Comparison of ENCODE assay signal across 20 cellular contexts in genomic region chr15:43082509-43082908, GRCh38. TPM values are rescaled to one million over a fixed set of nuclear protein-coding genes. Genes with fewer than 3 reads are reported as not detected.
DNase-seq lines count a peak whose midpoint lies in the region; ATAC-seq and TF ChIP-seq lines count a peak whose summit lies in the region.
"Had no signal": no experiment of that assay in that cellular context is flagged by ENCODE, and none has a peak within 500 bp of the region (broad histone marks: within the 10 kb centered on the region; RNA-seq: fewer than 3 reads in every experiment).

No MANE protein-coding gene starts in this region.

- no peak overlapping the region for H3K27ac ChIP-seq in IMR-90 (ENCODE audit: insufficient read depth, low read length)
- H3K27ac ChIP-seq in Karpas-422 (ENCODE audit: low read length), result no peak overlapping the region
- no peak overlapping the region for H3K27ac ChIP-seq in aorta (ENCODE audit: low read depth in 1 of 2, low read length in 2 of 2)
- H3K27ac ChIP-seq: 22Rv1, BLaER1, C4-2B, GM23248 had no signal

- peak overlapping the region; percentile 6 for H3K27ac Mint-ChIP-seq in activated CD8-positive, alpha-beta T cell treated with anti-CD3 and anti-CD28 coated beads, Interleukin-2, amount 10 ng/mL, durations not matched to agents 7 days and 5 days
- H3K27ac Mint-ChIP-seq in activated CD8-positive, alpha-beta T cell treated with anti-CD3 and anti-CD28 coated beads for 36 hours, result no peak overlapping the region
- H3K27ac Mint-ChIP-seq in progenitor cell of endocrine pancreas, result peak overlapping the region; percentile 11
- no peak overlapping the region for H3K27ac Mint-ChIP-seq in osteocyte (ENCODE audit: unreplicated experiment)
- H3K27ac Mint-ChIP-seq: B cell; CD4-positive, CD25-positive, alpha-beta regulatory T cell; CD8-positive, alpha-beta T cell had no signal

- H3K27me3 ChIP-seq in IMR-90 (ENCODE audit: control insufficient read depth, insufficient read depth, low read length), result no peaks in the 10 kb centered on the region
- no peaks in the 10 kb centered on the region for H3K27me3 ChIP-seq in Karpas-422 (ENCODE audit: low read length)
- no peaks in the 10 kb centered on the region for H3K27me3 ChIP-seq in aorta (ENCODE audit: control insufficient read depth in 1 of 2, insufficient read depth in 2 of 2, low read length in 1 of 2)
- H3K27me3 ChIP-seq: BLaER1 had no signal

- no peaks in the 10 kb centered on the region for H3K9me3 Mint-ChIP-seq in activated CD8-positive, alpha-beta T cell treated with anti-CD3 and anti-CD28 coated beads, Interleukin-2, amount 10 ng/mL, durations not matched to agents 7 days and 5 days (ENCODE audit: insufficient read depth)
- H3K9me3 Mint-ChIP-seq in activated CD8-positive, alpha-beta T cell treated with anti-CD3 and anti-CD28 coated beads for 36 hours, result no peaks in the 10 kb centered on the region
- peaks cover 3% of the 10 kb centered on the region for H3K9me3 Mint-ChIP-seq in progenitor cell of endocrine pancreas (ENCODE audit: low read depth)
- no peaks in the 10 kb centered on the region for H3K9me3 Mint-ChIP-seq in osteocyte (ENCODE audit: unreplicated experiment)
- H3K9me3 Mint-ChIP-seq: CD4-positive, CD25-positive, alpha-beta regulatory T cell; CD8-positive, alpha-beta T cell had no signal

- H3K27me3 Mint-ChIP-seq in activated CD8-positive, alpha-beta T cell treated with anti-CD3 and anti-CD28 coated beads, Interleukin-2, amount 10 ng/mL, durations not matched to agents 7 days and 5 days (ENCODE audit: low read depth), result no peaks in the 10 kb centered on the region
- H3K27me3 Mint-ChIP-seq in activated CD8-positive, alpha-beta T cell treated with anti-CD3 and anti-CD28 coated beads for 36 hours, result no peaks in the 10 kb centered on the region
- no peaks in the 10 kb centered on the region for H3K27me3 Mint-ChIP-seq in progenitor cell of endocrine pancreas
- H3K27me3 Mint-ChIP-seq in osteocyte (ENCODE audit: unreplicated experiment), result no peaks in the 10 kb centered on the region
- H3K27me3 Mint-ChIP-seq: B cell; CD4-positive, CD25-positive, alpha-beta regulatory T cell had no signal

- no peaks in the 10 kb centered on the region for H3K9me2 ChIP-seq in Karpas-422 (replicated peaks; ENCODE audit: insufficient read depth, low read length)

- peaks cover 47% of the 10 kb centered on the region for H3K36me3 Mint-ChIP-seq in activated CD8-positive, alpha-beta T cell treated with anti-CD3 and anti-CD28 coated beads, Interleukin-2, amount 10 ng/mL, durations not matched to agents 7 days and 5 days (ENCODE audit: low read depth)
- peaks cover 42% of the 10 kb centered on the region for H3K36me3 Mint-ChIP-seq in activated CD8-positive, alpha-beta T cell treated with anti-CD3 and anti-CD28 coated beads for 36 hours (ENCODE audit: low read depth)
- peaks cover 27% of the 10 kb centered on the region for H3K36me3 Mint-ChIP-seq in progenitor cell of endocrine pancreas (ENCODE audit: insufficient read depth)
- peaks cover 42% of the 10 kb centered on the region for H3K36me3 Mint-ChIP-seq in osteocyte (ENCODE audit: unreplicated experiment)

- ATAC-seq in activated CD8-positive, alpha-beta T cell treated with anti-CD3 and anti-CD28 coated beads, Interleukin-2, amount 10 ng/mL, durations not matched to agents 7 days and 5 days, result no peak
- no peak for ATAC-seq in activated CD8-positive, alpha-beta T cell treated with anti-CD3 and anti-CD28 coated beads for 36 hours
- ATAC-seq in IMR-90 (ENCODE audit: low read depth), result no peak
- ATAC-seq in aorta (ENCODE audit: low FRiP score), result no peak
- ATAC-seq: CD8-positive, alpha-beta T cell had no signal

- no peak overlapping the region for H3K23ac ChIP-seq in IMR-90 (ENCODE audit: low read depth, low read length)

- H3K56ac ChIP-seq in IMR-90 (ENCODE audit: extremely low read depth, insufficient read depth, low read length), result no peak overlapping the region

- H3K79me1 ChIP-seq in IMR-90 (ENCODE audit: low read depth in 1 of 2, low read length in 2 of 2), result peaks cover 11 to 38% of the 10 kb centered on the region in 2 experiments

- H3K9ac ChIP-seq in IMR-90 (ENCODE audit: low read depth, low read length) (no peak overlapping the region), Karpas-422 (ENCODE audit: low read length) (no peak overlapping the region)
- H3K9ac ChIP-seq: BLaER1, GM23248 had no signal

- no peak overlapping the region for H3K18ac ChIP-seq in IMR-90 (ENCODE audit: low read depth, low read length)

- in situ Hi-C loops in IMR-90 (cut with MboI; ENCODE audit: low sequenced_read_pairs), result no loop called here

- H3K4me3 ChIP-seq in IMR-90 (ENCODE audit: insufficient read depth, low read depth, low read length) (no peak overlapping the region), choroid plexus epithelial cell (ENCODE audit: low read depth, low read length) (no peak overlapping the region), Karpas-422 (ENCODE audit: low read length) (no peak overlapping the region), aorta (ENCODE audit: low read length in 2 of 2) (no peak overlapping the region)
- H3K4me3 ChIP-seq: BLaER1, GM23248 had no signal

- H4K91ac ChIP-seq in IMR-90 (ENCODE audit: insufficient read depth, low read depth, low read length), result no peak overlapping the region

- H2AK5ac ChIP-seq in IMR-90 (ENCODE audit: low read depth, low read length), result no peak overlapping the region

- H3K4me2 ChIP-seq in IMR-90 (ENCODE audit: low read depth, low read length), result no peak overlapping the region
- no peak overlapping the region for H3K4me2 ChIP-seq in Karpas-422 (ENCODE audit: low read depth, low read length, poor library complexity, severe bottlenecking)
- H3K4me2 ChIP-seq: BLaER1 had no signal

- dilution Hi-C loops in IMR-90 (cut with HindIII; ENCODE audit: low sequenced_read_pairs, unreplicated experiment), result no loop called here

- H3K14ac ChIP-seq in IMR-90 (replicated peaks; ENCODE audit: low read depth, low read length), result no peak overlapping the region

- H3K4me3 Mint-ChIP-seq in activated CD8-positive, alpha-beta T cell treated with anti-CD3 and anti-CD28 coated beads, Interleukin-2, amount 10 ng/mL, durations not matched to agents 7 days and 5 days, result no peak overlapping the region
- no peak overlapping the region for H3K4me3 Mint-ChIP-seq in activated CD8-positive, alpha-beta T cell treated with anti-CD3 and anti-CD28 coated beads for 36 hours
- H3K4me3 Mint-ChIP-seq in progenitor cell of endocrine pancreas (ENCODE audit: low read depth) (no peak overlapping the region), osteocyte (ENCODE audit: unreplicated experiment) (no peak overlapping the region)
- H3K4me3 Mint-ChIP-seq: B cell; CD8-positive, alpha-beta T cell had no signal

- intact Hi-C loops in activated CD8-positive, alpha-beta T cell treated with anti-CD3 and anti-CD28 coated beads for 36 hours (cut with micrococcal nuclease), result no loop called here
- intact Hi-C loops in IMR-90 (cut with micrococcal nuclease), result no loop called here
- intact Hi-C loops in aorta (cut with DNase I), result no loop called here

- H3K4me1 Mint-ChIP-seq in activated CD8-positive, alpha-beta T cell treated with anti-CD3 and anti-CD28 coated beads, Interleukin-2, amount 10 ng/mL, durations not matched to agents 7 days and 5 days (ENCODE audit: low read depth), result peaks cover 6% of the 10 kb centered on the region
- peaks cover 26% of the 10 kb centered on the region for H3K4me1 Mint-ChIP-seq in activated CD8-positive, alpha-beta T cell treated with anti-CD3 and anti-CD28 coated beads for 36 hours (ENCODE audit: low read depth)
- H3K4me1 Mint-ChIP-seq in progenitor cell of endocrine pancreas (ENCODE audit: low read depth), result no peaks in the 10 kb centered on the region
- H3K4me1 Mint-ChIP-seq in osteocyte (ENCODE audit: unreplicated experiment), result peaks cover 12% of the 10 kb centered on the region

- H3K9me3 ChIP-seq in IMR-90 (ENCODE audit: control insufficient read depth, insufficient read depth, low read length), result no peaks in the 10 kb centered on the region
- no peaks in the 10 kb centered on the region for H3K9me3 ChIP-seq in Karpas-422 (ENCODE audit: low read length)
- no peaks in the 10 kb centered on the region for H3K9me3 ChIP-seq in aorta (ENCODE audit: control insufficient read depth, low read length)
- H3K9me3 ChIP-seq: BLaER1, Caco-2 had no signal

- H2AK9ac ChIP-seq in IMR-90 (replicated peaks; ENCODE audit: low read depth, low read length, poor library complexity), result no peak overlapping the region

- no CpG with 5 or more reads among the region's 1 CpG for WGBS in IMR-90 (ENCODE audit: extremely low coverage in 2 of 2, insufficient read length in 1 of 2), 2 experiments
- WGBS in aorta, 2 donors, result 85% methylated on average over 1 of the region's 1 CpG

- no peak overlapping the region for H2AFZ ChIP-seq in IMR-90 (replicated peaks; ENCODE audit: low read length, poor library complexity)
- no peak overlapping the region for H2AFZ ChIP-seq in Karpas-422 (ENCODE audit: low read length)
- H2AFZ ChIP-seq: GM23248 had no signal

- DNase-seq in activated CD8-positive, alpha-beta T cell treated with anti-CD3 and anti-CD28 coated beads, Interleukin-2, amount 10 ng/mL, durations not matched to agents 7 days and 5 days, result no peak
- DNase-seq in activated CD8-positive, alpha-beta T cell treated with anti-CD3 and anti-CD28 coated beads for 36 hours, result no peak
- no peak for DNase-seq in IMR-90
- peak; percentile 12 for DNase-seq in choroid plexus epithelial cell (ENCODE audit: low read depth)
- DNase-seq in progenitor cell of endocrine pancreas (ENCODE audit: low spot score, unreplicated experiment), result no peak
- no peak for DNase-seq in osteocyte (ENCODE audit: extremely low spot score, unreplicated experiment)
- DNase-seq in Karpas-422, result no peak
- no peak for DNase-seq in aorta
- DNase-seq: Caco-2; CD4-positive, CD25-positive, alpha-beta regulatory T cell; CD8-positive, alpha-beta T cell; DMS153; DND-41; GM23248; H7; HCEC 1CT had no signal

- no peak overlapping the region for H2BK120ac ChIP-seq in IMR-90 (ENCODE audit: low read depth, low read length)

- H2BK15ac ChIP-seq in IMR-90 (ENCODE audit: low read depth, low read length), result no peak overlapping the region

- no peak overlapping the region for H3K4ac ChIP-seq in IMR-90 (ENCODE audit: low read depth, low read length)

- H2BK5ac ChIP-seq in IMR-90 (ENCODE audit: low read depth, low read length, poor library complexity, severe bottlenecking), result no peak overlapping the region

- H4K20me1 ChIP-seq in IMR-90 (ENCODE audit: insufficient read depth, low read length) (no peaks in the 10 kb centered on the region), Karpas-422 (ENCODE audit: insufficient read depth, low read depth, low read length) (no peaks in the 10 kb centered on the region)

- POLR2A ChIA-PET in activated CD8-positive, alpha-beta T cell treated with anti-CD3 and anti-CD28 coated beads, Interleukin-2, amount 10 ng/mL, durations not matched to agents 7 days and 5 days (lab: Charles Lee), result no interaction called here
- POLR2A ChIA-PET in activated CD8-positive, alpha-beta T cell treated with anti-CD3 and anti-CD28 coated beads for 36 hours (lab: Charles Lee), result no interaction called here
- POLR2A ChIA-PET in IMR-90 (lab: Charles Lee; ENCODE audit: unreplicated experiment), result no interaction called here

- no peak overlapping the region for H4K8ac ChIP-seq in IMR-90 (ENCODE audit: low read depth in 2 of 2, low read length in 2 of 2)

- H4K5ac ChIP-seq in IMR-90 (ENCODE audit: low read depth, low read length), result no peak overlapping the region

- H3K36me3 ChIP-seq in IMR-90 (ENCODE audit: control insufficient read depth, insufficient read depth, low read length), result peaks cover 27% of the 10 kb centered on the region
- H3K36me3 ChIP-seq in Karpas-422 (ENCODE audit: insufficient read depth, low read length), result peaks cover 49% of the 10 kb centered on the region
- H3K36me3 ChIP-seq in aorta (ENCODE audit: control insufficient read depth in 1 of 2, insufficient read depth in 2 of 2, low read length in 1 of 2), result no peaks in the 10 kb centered on the region

- TF ChIP-seq POLR2A in IMR-90 (IDR thresholded peaks at IDR 0.05; ENCODE audit: low read depth, low read length), result no peak

- TF ChIP-seq CTCF in activated CD8-positive, alpha-beta T cell treated with anti-CD3 and anti-CD28 coated beads for 36 hours (IDR thresholded peaks at IDR 0.05), result no peak
- no peak for TF ChIP-seq CTCF in IMR-90 (conservative IDR thresholded peaks at IDR 0.05; ENCODE audit: low read depth, low read length)
- no peak for TF ChIP-seq CTCF in choroid plexus epithelial cell (conservative IDR thresholded peaks at IDR 0.05; ENCODE audit: low read depth, low read length)
- no peak for TF ChIP-seq CTCF in progenitor cell of endocrine pancreas (IDR thresholded peaks at IDR 0.05; ENCODE audit: unreplicated experiment)
- TF ChIP-seq CTCF in osteocyte (IDR thresholded peaks at IDR 0.05), result no peak

- CTCF ChIA-PET in activated CD8-positive, alpha-beta T cell treated with anti-CD3 and anti-CD28 coated beads, Interleukin-2, amount 10 ng/mL, durations not matched to agents 7 days and 5 days (lab: Charles Lee), result interaction anchor here (1.6 kb wide), 1 partner anchor 20 kb away, joined by 3 read pairs; no protein-coding TSS in a partner anchor
- CTCF ChIA-PET in activated CD8-positive, alpha-beta T cell treated with anti-CD3 and anti-CD28 coated beads for 36 hours (lab: Charles Lee), result interaction anchor here (1.2 to 1.8 kb wide), 2 partner anchors 15 to 203 kb away, joined by 3 read pairs; no protein-coding TSS in a partner anchor
- CTCF ChIA-PET in IMR-90 (lab: Yijun Ruan, JAX), result no interaction called here

- H2BK20ac ChIP-seq in IMR-90 (ENCODE audit: low read depth, low read length), result no peak overlapping the region

- peaks cover 11% of the 10 kb centered on the region for H3K4me1 ChIP-seq in IMR-90 (ENCODE audit: control insufficient read depth, insufficient read depth, low read length)
- no peaks in the 10 kb centered on the region for H3K4me1 ChIP-seq in Karpas-422 (ENCODE audit: low read length)
- no peaks in the 10 kb centered on the region for H3K4me1 ChIP-seq in aorta (ENCODE audit: control insufficient read depth in 1 of 2, insufficient read depth in 2 of 2, low read length in 2 of 2)
- H3K4me1 ChIP-seq: BLaER1, Caco-2 had no signal

- H3K9me1 ChIP-seq in IMR-90 (ENCODE audit: insufficient read depth, low read length), result peaks cover 4% of the 10 kb centered on the region; the same call in 1 of the 2 replicates

- TF ChIP-seq RAD21 in IMR-90 (IDR thresholded peaks at IDR 0.05; ENCODE audit: low read length), result no peak

- no TSS peak for BruUV-seq in IMR-90 (replicated peaks; lab: Mats Ljungman, UMichigan)

- H3K79me2 ChIP-seq in Karpas-422 (ENCODE audit: low read length), result peaks cover 62% of the 10 kb centered on the region

RNA-seq across cellular contexts. Expression of gene UBR1, which starts 23.3 kb away (rescaled TPM):
- 10 to 100 TPM; 35.4 to 39.5 TPM for total RNA-seq in activated CD8-positive, alpha-beta T cell treated with anti-CD3 and anti-CD28 coated beads, Interleukin-2, amount 10 ng/mL, durations not matched to agents 7 days and 5 days
- total RNA-seq in activated CD8-positive, alpha-beta T cell treated with anti-CD3 and anti-CD28 coated beads for 36 hours, result 10 to 100 TPM; 27.3 to 29.2 TPM
- total RNA-seq in IMR-90 (2012; rRNA removed), result 30.1 and 48.9 TPM in 2 replicates
- 5.0 and 6.5 TPM in 2 replicates for polyA plus RNA-seq in IMR-90 (2012; rRNA removed)
- 1.0 and 1.1 TPM in 2 replicates for polyA plus RNA-seq in IMR-90 (2012; cell fraction: cytosol; rRNA removed)
- 1.8 and 9.8 TPM in 2 replicates for polyA plus RNA-seq in IMR-90 (2012; cell fraction: nucleus; rRNA removed; ENCODE audit: low replicate concordance)
- total RNA-seq in progenitor cell of endocrine pancreas, result 38.1 and 39.1 TPM in 2 replicates
- 31.4 and 34.1 TPM in 2 replicates for total RNA-seq in osteocyte
- total RNA-seq in Karpas-422 (2014; rRNA removed; shearing (Covaris generic); ENCODE audit: low replicate concordance), result 25.8 and 56.0 TPM in 2 replicates
- 10 to 100 TPM; 40.6 to 43.7 TPM for total RNA-seq in aorta
- polyA plus RNA-seq in aorta, result 1 to 10 TPM; 4.0 to 9.3 TPM

RNA-seq across cellular contexts. Expression of gene TMEM62, which starts 50.9 kb away (rescaled TPM):
- 10 to 100 TPM; 20.4 to 21.9 TPM for total RNA-seq in activated CD8-positive, alpha-beta T cell treated with anti-CD3 and anti-CD28 coated beads, Interleukin-2, amount 10 ng/mL, durations not matched to agents 7 days and 5 days
- total RNA-seq in activated CD8-positive, alpha-beta T cell treated with anti-CD3 and anti-CD28 coated beads for 36 hours, result 10 to 100 TPM; 10.5 to 11.6 TPM
- total RNA-seq in IMR-90 (2012; rRNA removed) (5.6 and 8.6 TPM in 2 replicates), progenitor cell of endocrine pancreas (28.9 and 30.2 TPM in 2 replicates), osteocyte (11.7 and 15.2 TPM in 2 replicates), aorta (10 to 100 TPM; 24.1 to 24.5 TPM)
- polyA plus RNA-seq in IMR-90 (2012; rRNA removed) (3.1 and 3.7 TPM in 2 replicates), aorta (10 to 100 TPM; 13.8 to 28.9 TPM)
- polyA plus RNA-seq in IMR-90 (2012; cell fraction: cytosol; rRNA removed), result 1.6 and 2.4 TPM in 2 replicates
- polyA plus RNA-seq in IMR-90 (2012; cell fraction: nucleus; rRNA removed; ENCODE audit: low replicate concordance), result 5.0 and 15.5 TPM in 2 replicates
- 45.6 and 47.8 TPM in 2 replicates for total RNA-seq in Karpas-422 (2014; rRNA removed; shearing (Covaris generic); ENCODE audit: low replicate concordance)

Comparison
In these comparisons a context has a peak if more than half of its experiments do, and no peak if none do; other contexts are left out.
1. H3K27ac Mint-ChIP-seq: peak in activated CD8-positive, alpha-beta T cell treated with anti-CD3 and anti-CD28 coated beads, Interleukin-2, amount 10 ng/mL, durations not matched to agents 7 days and 5 days (single experiment) and progenitor cell of endocrine pancreas (single experiment); none in activated CD8-positive, alpha-beta T cell treated with anti-CD3 and anti-CD28 coated beads for 36 hours (single experiment) and osteocyte (single experiment).